In genomic region chr17:32482568-32483320, GRCh38 we compare ENCODE assay signal across 10 cellular contexts. TPM values are rescaled to one million over a fixed set of nuclear protein-coding genes. Genes with fewer than 3 reads are reported as not detected.
A peak's percentile ranks its signal among the peaks of the same experiment; 100 is the strongest.
DNase-seq lines count a peak whose midpoint lies in the region; ATAC-seq and TF ChIP-seq lines count a peak whose summit lies in the region.
"Had no signal": no experiment of that assay in that cellular context is flagged by ENCODE, and none has a peak within 500 bp of the region (broad histone marks: within the 10 kb centered on the region; RNA-seq: fewer than 3 reads in every experiment).

No MANE protein-coding gene starts in this region.

- H3K27me3 ChIP-seq in right atrium auricular region (no peaks in the 10 kb centered on the region), adipocyte (replicated peaks; ENCODE audit: control insufficient read depth, insufficient read depth, low read length) (no peaks in the 10 kb centered on the region), muscle layer of colon (ENCODE audit: control insufficient read depth in 1 of 2, insufficient read depth in 2 of 2, low read length in 2 of 2) (no peaks in the 10 kb centered on the region), tibial artery (no peaks in the 10 kb centered on the region), HAP-1 (ENCODE audit: low read depth) (no peaks in the 10 kb centered on the region)

- intact Hi-C loops in Right ventricle myocardium inferior (cut with DNase I) (loop anchor here (5.0 kb wide), 1 partner anchor 175 kb away; no protein-coding TSS in a partner anchor), tibial artery (cut with DNase I; ENCODE audit: low total_unique reads) (loop anchor here (5.0 to 10.0 kb wide), 2 partner anchors 282 to 390 kb away; no protein-coding TSS in a partner anchor)

- no peak overlapping the region for H3K4me3 ChIP-seq in right atrium auricular region
- no peak overlapping the region for H3K4me3 ChIP-seq in adipocyte (ENCODE audit: low read length)
- no peak overlapping the region for H3K4me3 ChIP-seq in muscle layer of colon (ENCODE audit: low read depth in 1 of 2, low read length in 2 of 2)
- H3K4me3 ChIP-seq in tibial artery: no peak overlapping the region
- no peak overlapping the region for H3K4me3 ChIP-seq in HAP-1

- peak; percentile 52 for DNase-seq in right atrium auricular region (ENCODE audit: low spot score)
- DNase-seq in Right ventricle myocardium inferior (ENCODE audit: missing footprints): no peak
- DNase-seq in adipocyte (ENCODE audit: low read depth): no peak
- DNase-seq in tibial artery: no peak
- DNase-seq in HAP-1 (ENCODE audit: low spot score in 2 of 2): no peak
- DNase-seq in NCI-H526 treated with DMSO at 0.1 percent for 48 hours (lab: John Stamatoyannopoulos, UW): no peak
- DNase-seq: GOT3 had no signal

- H3K9me3 ChIP-seq in right atrium auricular region: no peaks in the 10 kb centered on the region
- H3K9me3 ChIP-seq in adipocyte (ENCODE audit: control insufficient read depth, low read length): no peaks in the 10 kb centered on the region
- H3K9me3 ChIP-seq in muscle layer of colon (ENCODE audit: low read length): no peaks in the 10 kb centered on the region
- H3K9me3 ChIP-seq in tibial artery: no peaks in the 10 kb centered on the region
- H3K9me3 ChIP-seq in HAP-1: no peaks in the 10 kb centered on the region

- ATAC-seq in Right ventricle myocardium inferior (no peak), HG02610 (IDR thresholded peaks at IDR 0.05; ENCODE audit: unreplicated experiment) (no peak)
- ATAC-seq: activated CD8-positive, alpha-beta memory T cell treated with anti-CD3 and anti-CD28 coated beads, Interleukin-2, amount 10 ng/mL, durations not matched to agents 7 days and 5 days had no signal

- peaks cover 50% of the 10 kb centered on the region for H3K36me3 ChIP-seq in right atrium auricular region
- peaks cover 50% of the 10 kb centered on the region for H3K36me3 ChIP-seq in adipocyte (ENCODE audit: control insufficient read depth, insufficient read depth, low read length, severe bottlenecking)
- peaks cover 45% of the 10 kb centered on the region for H3K36me3 ChIP-seq in muscle layer of colon (ENCODE audit: insufficient read depth, low read length)
- H3K36me3 ChIP-seq in tibial artery: peaks cover 38 to 50% (median 46%) of the 10 kb centered on the region in 3 donors
- peaks cover 47% of the 10 kb centered on the region for H3K36me3 ChIP-seq in HAP-1 (replicated peaks)

- peaks cover 0 to 33% of the 10 kb centered on the region in 2 donors for H3K4me1 ChIP-seq in right atrium auricular region
- peaks cover 20% of the 10 kb centered on the region for H3K4me1 ChIP-seq in adipocyte (ENCODE audit: control insufficient read depth, insufficient read depth, low read length)
- peaks cover 19% of the 10 kb centered on the region for H3K4me1 ChIP-seq in muscle layer of colon (ENCODE audit: insufficient read depth, low read length)
- peaks cover 0 to 35% (median 28%) of the 10 kb centered on the region in 4 donors for H3K4me1 ChIP-seq in tibial artery
- H3K4me1 ChIP-seq in HAP-1: peaks cover 6% of the 10 kb centered on the region

- in situ Hi-C loops in HAP-1 (cut with MboI; ENCODE audit: low sequenced_read_pairs): loop anchor here (10.0 kb wide), 1 partner anchor 272 kb away; no protein-coding TSS in a partner anchor

- TF ChIP-seq CTCF in right atrium auricular region (IDR thresholded peaks at IDR 0.05): no peak
- TF ChIP-seq CTCF in tibial artery (IDR thresholded peaks at IDR 0.05): no peak

- H3K9ac ChIP-seq in adipocyte (ENCODE audit: low read length) (peak overlapping the region; percentile 13), muscle layer of colon (ENCODE audit: low read length) (no peak overlapping the region)

- H3K27ac ChIP-seq in right atrium auricular region (peak overlapping the region; percentile 41 to 62), muscle layer of colon (ENCODE audit: low read depth, low read length) (peak overlapping the region; percentile 43), tibial artery (peak overlapping the region; percentile 60 to 64)

RNA-seq across cellular contexts. Expression of gene CDK5R1, which starts 4.0 kb away (rescaled TPM):
- total RNA-seq in right atrium auricular region: 1 to 10 TPM in 1 of 2 donors, under 1 TPM in 1; 0.75 to 1.0 TPM
- 1.3 TPM for total RNA-seq in Right ventricle myocardium inferior

RNA-seq across cellular contexts. Expression of gene PSMD11, which starts 38.4 kb away (rescaled TPM):
- 10 to 100 TPM; 42.2 to 43.8 TPM for total RNA-seq in right atrium auricular region
- 57.0 TPM for total RNA-seq in Right ventricle myocardium inferior
